Comparison of ENCODE assay signal across 26 cellular contexts in the genomic region with DNA sequence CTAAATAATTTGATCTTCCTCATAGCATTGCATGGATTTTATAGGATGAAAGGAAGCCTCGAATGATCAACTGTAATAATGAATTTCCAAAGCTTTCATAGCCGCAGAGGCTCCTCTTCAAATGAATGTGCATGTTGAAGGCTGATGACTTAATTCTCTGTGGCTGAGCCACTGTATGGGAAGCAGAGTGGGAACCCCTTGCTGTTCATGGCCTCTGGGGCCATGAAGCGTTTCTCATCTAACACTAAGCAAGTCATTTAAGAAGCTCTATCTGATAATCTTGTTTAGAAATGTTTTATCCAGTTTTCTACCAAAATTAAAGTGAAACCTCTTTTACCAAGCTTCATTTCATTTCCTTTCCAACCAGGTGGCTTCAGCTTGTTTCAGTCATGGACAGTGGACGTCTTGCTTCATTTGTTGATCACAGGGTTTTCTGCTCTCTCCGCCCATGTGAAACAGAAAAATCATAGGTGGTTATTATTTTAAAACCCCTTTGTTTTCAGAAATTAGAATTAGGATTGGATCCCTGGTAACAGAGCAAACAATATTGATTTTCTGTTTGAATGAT. TPM values are rescaled to one million over a fixed set of nuclear protein-coding genes. Genes with fewer than 3 reads are reported as not detected.
"Had no signal": no experiment of that assay in that cellular context is flagged by ENCODE, and none has a peak within 500 bp of the region (broad histone marks: within the 10 kb centered on the region; RNA-seq: fewer than 3 reads in every experiment).

No MANE protein-coding gene starts in this region.

- FAIRE-seq: K562 had no signal

- H3K4me3 ChIP-seq: K562 had no signal

- H3K9me3 ChIP-seq: SK-N-SH had no signal

- DNase-seq: Kasumi-1, MM.1S, NCI-H1092 treated with DMSO at 0.1 percent for 48 hours, NCI-H1436, NCI-H187, NCI-H2029, NCI-H2081 treated with DMSO at 0.1 percent for 48 hours, NCI-H2171, NCI-H226, NCI-H446, NCI-H510A, NCI-H524 treated with DMSO at 0.1 percent for 48 hours, NCI-H69, NCI-H774, PC-3, SHP77, SK-N-SH, SW 1271, T-cell had no signal

- ATAC-seq: K562, Panc1, PC-3, T-cell had no signal

- H3K9ac ChIP-seq: KMS-11, SK-N-SH had no signal

- H3K4me2 ChIP-seq: KMS-11, SK-N-SH had no signal

- H3K27ac ChIP-seq: HL-60, KMS-11, RWPE1 had no signal

RNA-seq across cellular contexts. Expression of a gene that starts 10.3 kb away (rescaled TPM):
- total RNA-seq: K562, M059J, PC-3 had no signal
- polyA plus RNA-seq: IgD-negative memory B cell, K562, SK-N-SH had no signal
